8 cellular contexts compared by ENCODE assay signal in genomic region chrX:154378799-154379568, GRCh38. TPM values are rescaled to one million over a fixed set of nuclear protein-coding genes. Genes with fewer than 3 reads are reported as not detected.
DNase-seq lines count a peak whose midpoint lies in the region; ATAC-seq and TF ChIP-seq lines count a peak whose summit lies in the region.

Gene EMD (plus strand): TSS chrX:154379295. CDS start chrX:154379485, 190 bp downstream.

- no peaks in the 10 kb centered on the region for H3K27me3 Mint-ChIP-seq in activated naive CD8-positive, alpha-beta T cell treated with anti-CD3 and anti-CD28 coated beads, Interleukin-2, amount 50 U/mL, for 24 hours

- no peaks in the 10 kb centered on the region for H3K79me2 ChIP-seq in parathyroid adenoma

- peak within 1 kb of the TSS; percentile 93 for H3K4me3 ChIP-seq in parathyroid adenoma (ENCODE audit: low read depth, low read length)
- H3K4me3 ChIP-seq in tibial nerve = peak within 1 kb of the TSS; percentile 64 to 86 (median 73)

- H2AFZ ChIP-seq in parathyroid adenoma = peak within 1 kb of the TSS; percentile 81

- TF ChIP-seq CTCF in parathyroid adenoma (IDR thresholded peaks at IDR 0.05) = peak; percentile 3
- peak in 2 of 5 experiments; percentile 26 to 27 for TF ChIP-seq CTCF in tibial nerve (IDR thresholded peaks at IDR 0.05)

- peak within 1 kb of the TSS; percentile 92 for H3K27ac Mint-ChIP-seq in activated naive CD8-positive, alpha-beta T cell treated with anti-CD3 and anti-CD28 coated beads, Interleukin-2, amount 50 U/mL, for 24 hours

- TF ChIP-seq POLR2A in GM10847 (IDR thresholded peaks at IDR 0.05; ENCODE audit: extremely low read depth, insufficient read length) (peak; percentile 58), tibial nerve (IDR thresholded peaks at IDR 0.05) (peak; percentile 81 to 93)

- no peaks in the 10 kb centered on the region for H3K9me3 Mint-ChIP-seq in activated naive CD8-positive, alpha-beta T cell treated with anti-CD3 and anti-CD28 coated beads, Interleukin-2, amount 50 U/mL, for 24 hours

- H3K4me3 Mint-ChIP-seq in activated naive CD8-positive, alpha-beta T cell treated with anti-CD3 and anti-CD28 coated beads, Interleukin-2, amount 50 U/mL, for 24 hours = peak within 1 kb of the TSS; percentile 88

- ATAC-seq in HG02678 (IDR thresholded peaks at IDR 0.05; ENCODE audit: unreplicated experiment) (peak; percentile 80), Right ventricle myocardium inferior (peak; percentile 94)
- peak; percentile 88 for ATAC-seq in activated naive CD8-positive, alpha-beta T cell treated with anti-CD3 and anti-CD28 coated beads, Interleukin-2, amount 50 U/mL, for 24 hours

- peak within 1 kb of the TSS; percentile 80 for H3K4me2 ChIP-seq in parathyroid adenoma (ENCODE audit: low read length)

- H3K36me3 ChIP-seq in parathyroid adenoma (ENCODE audit: control insufficient read depth, insufficient read depth, low read length) (no peaks in the 10 kb centered on the region), tibial nerve (no peaks in the 10 kb centered on the region)

- WGBS in tibial nerve, 2 donors = 0 to 53% methylated on average over 9 to 103 of the region's 103 CpGs

- H3K4me1 ChIP-seq in parathyroid adenoma (no peaks in the 10 kb centered on the region), tibial nerve (peaks cover 0 to 28% (median 0%) of the 10 kb centered on the region in 4 donors)

- H3K27ac ChIP-seq in parathyroid adenoma (peak within 1 kb of the TSS; percentile 95), tibial nerve (peak within 1 kb of the TSS; percentile 98 to 100 (median 98))

- TF ChIP-seq EP300 in tibial nerve (IDR thresholded peaks at IDR 0.05) = peak; percentile 79 to 92

- H3K36me3 Mint-ChIP-seq in activated naive CD8-positive, alpha-beta T cell treated with anti-CD3 and anti-CD28 coated beads, Interleukin-2, amount 50 U/mL, for 24 hours (ENCODE audit: low read depth) = peaks cover 11% of the 10 kb centered on the region

- peak within 1 kb of the TSS; percentile 94 for H3K9ac ChIP-seq in parathyroid adenoma

- DNase-seq in NCI-H1417 (lab: John Stamatoyannopoulos, UW) = peak; percentile 100
- DNase-seq in SW 1271 (lab: John Stamatoyannopoulos, UW) = peak; percentile 92 to 99
- DNase-seq in activated naive CD8-positive, alpha-beta T cell treated with anti-CD3 and anti-CD28 coated beads, Interleukin-2, amount 50 U/mL, for 24 hours = peak; percentile 94
- DNase-seq in Right ventricle myocardium inferior (ENCODE audit: missing footprints) = peak; percentile 98
- peak; percentile 92 for DNase-seq in tibial nerve (ENCODE audit: low spot score in 2 of 2)

- H3K4me1 Mint-ChIP-seq in activated naive CD8-positive, alpha-beta T cell treated with anti-CD3 and anti-CD28 coated beads, Interleukin-2, amount 50 U/mL, for 24 hours = peaks cover 24% of the 10 kb centered on the region

- H3K27me3 ChIP-seq in parathyroid adenoma (ENCODE audit: control insufficient read depth, insufficient read depth, low read length) (no peaks in the 10 kb centered on the region), tibial nerve (no peaks in the 10 kb centered on the region)

- intact Hi-C loops in Right ventricle myocardium inferior (cut with DNase I) = loop anchor here (10.0 kb wide), 1 partner anchor 404 kb away; the partner anchor contains the start of genes HCFC1 and TMEM187

- H3K9me3 ChIP-seq in parathyroid adenoma (ENCODE audit: control insufficient read depth, low read length) = no peaks in the 10 kb centered on the region
- H3K9me3 ChIP-seq in tibial nerve = no peaks in the 10 kb centered on the region

RNA-seq across cellular contexts. Expression of gene EMD, which starts in this region (rescaled TPM):
- 51.1 TPM for total RNA-seq in Right ventricle myocardium inferior
- total RNA-seq in tibial nerve = 10 to 100 TPM; 38.0 to 72.6 (median 46.7) TPM

Comparison
In these comparisons a context has a peak if more than half of its experiments do, and no peak if none do; other contexts are left out.
1. Peak in every context shown above with its lines: DNase-seq, ATAC-seq, H3K4me3 ChIP-seq and H3K27ac ChIP-seq.